ENCODE assay signal across 1 cellular context in the genomic region with DNA sequence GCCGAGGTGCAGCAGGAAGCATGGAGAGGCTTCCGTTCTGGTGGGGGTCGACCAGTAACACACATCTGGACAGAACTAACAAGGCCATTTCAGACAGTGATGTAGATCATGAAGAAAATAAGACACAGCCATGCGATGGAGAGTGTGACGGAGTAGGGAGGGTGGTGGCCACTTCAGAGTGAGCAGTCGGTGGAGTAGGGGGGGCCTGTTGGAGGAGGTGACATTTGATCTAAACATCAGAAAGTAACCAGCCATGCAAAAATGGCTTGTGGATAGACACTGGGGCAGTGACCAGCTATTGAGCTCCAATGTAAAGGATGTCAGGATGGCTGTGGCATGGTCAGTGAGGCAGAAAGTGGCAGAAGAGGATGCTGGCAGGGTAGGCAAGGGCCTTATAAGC.
TF ChIP-seq lines count a peak whose summit lies in the region.

No MANE protein-coding gene starts in this region.

TF ChIP-seq in K562, 482 proteins besides CTCF, POLR2A, EP300 and RAD21 (continued from another document):
- TF ChIP-seq, protein P1, sequence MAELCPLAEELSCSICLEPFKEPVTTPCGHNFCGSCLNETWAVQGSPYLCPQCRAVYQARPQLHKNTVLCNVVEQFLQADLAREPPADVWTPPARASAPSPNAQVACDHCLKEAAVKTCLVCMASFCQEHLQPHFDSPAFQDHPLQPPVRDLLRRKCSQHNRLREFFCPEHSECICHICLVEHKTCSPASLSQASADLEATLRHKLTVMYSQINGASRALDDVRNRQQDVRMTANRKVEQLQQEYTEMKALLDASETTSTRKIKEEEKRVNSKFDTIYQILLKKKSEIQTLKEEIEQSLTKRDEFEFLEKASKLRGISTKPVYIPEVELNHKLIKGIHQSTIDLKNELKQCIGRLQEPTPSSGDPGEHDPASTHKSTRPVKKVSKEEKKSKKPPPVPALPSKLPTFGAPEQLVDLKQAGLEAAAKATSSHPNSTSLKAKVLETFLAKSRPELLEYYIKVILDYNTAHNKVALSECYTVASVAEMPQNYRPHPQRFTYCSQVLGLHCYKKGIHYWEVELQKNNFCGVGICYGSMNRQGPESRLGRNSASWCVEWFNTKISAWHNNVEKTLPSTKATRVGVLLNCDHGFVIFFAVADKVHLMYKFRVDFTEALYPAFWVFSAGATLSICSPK (IDR thresholded peaks at IDR 0.05; ENCODE audit: borderline replicate concordance), result no peak
- TF ChIP-seq, protein P2, sequence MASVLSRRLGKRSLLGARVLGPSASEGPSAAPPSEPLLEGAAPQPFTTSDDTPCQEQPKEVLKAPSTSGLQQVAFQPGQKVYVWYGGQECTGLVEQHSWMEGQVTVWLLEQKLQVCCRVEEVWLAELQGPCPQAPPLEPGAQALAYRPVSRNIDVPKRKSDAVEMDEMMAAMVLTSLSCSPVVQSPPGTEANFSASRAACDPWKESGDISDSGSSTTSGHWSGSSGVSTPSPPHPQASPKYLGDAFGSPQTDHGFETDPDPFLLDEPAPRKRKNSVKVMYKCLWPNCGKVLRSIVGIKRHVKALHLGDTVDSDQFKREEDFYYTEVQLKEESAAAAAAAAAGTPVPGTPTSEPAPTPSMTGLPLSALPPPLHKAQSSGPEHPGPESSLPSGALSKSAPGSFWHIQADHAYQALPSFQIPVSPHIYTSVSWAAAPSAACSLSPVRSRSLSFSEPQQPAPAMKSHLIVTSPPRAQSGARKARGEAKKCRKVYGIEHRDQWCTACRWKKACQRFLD (CRISPR knock-in tag; IDR thresholded peaks at IDR 0.05), result no peak
- TF ChIP-seq SREBF1 (IDR thresholded peaks at IDR 0.05; ENCODE audit: borderline replicate concordance, low read depth, low read length) (no peak), BRD4 (IDR thresholded peaks at IDR 0.05) (no peak)
TF ChIP-seq in K562: peak in this region for 3.
